In genomic region chr9:112132356-112132755, GRCh38 we compare ENCODE assay signal across 23 cellular contexts.
"Had no signal": no experiment of that assay in that cellular context is flagged by ENCODE, and none has a peak within 500 bp of the region (broad histone marks: within the 10 kb centered on the region; RNA-seq: fewer than 3 reads in every experiment).

No MANE protein-coding gene starts in this region.

- H3K36me3 ChIP-seq: prostate gland, right atrium auricular region had no signal

- DNase-seq: activated CD4-positive, alpha-beta T cell treated with anti-CD3 and anti-CD28 coated beads, Interleukin-2, amount 50 U/mL, for 48 hours; activated effector memory CD4-positive, alpha-beta T cell treated with Interleukin-2 at 50 U/mL for 16 hours; activated naive CD4-positive, alpha-beta T cell treated with anti-CD3 and anti-CD28 coated beads for 36 hours; activated naive CD8-positive, alpha-beta T cell treated with anti-CD3 and anti-CD28 coated beads, Interleukin-2, amount 10 ng/mL, durations not matched to agents 7 days and 5 days; activated T-cell treated with anti-CD3 and anti-CD28 coated beads, Interleukin-2, amount 50 U/mL, for 72 hours; aorta; endodermal cell; left ventricle myocardium inferior; mammary epithelial cell; stimulated activated CD4-positive, alpha-beta T cell treated with anti-CD3 and anti-CD28 coated beads, Interleukin-12 subunit alpha, Interleukin-12 subunit beta, amount 100 ng/mL, for 4 hours; stimulated activated CD4-positive, alpha-beta T cell treated with anti-CD3 and anti-CD28 coated beads, Interleukin-2, amount 100 ng/mL, for 24 hours; stimulated activated naive CD8-positive, alpha-beta T cell treated with anti-CD3 and anti-CD28 coated beads, Interleukin-15, amount 100 ng/mL, for 72 hours; T1000; tibial artery had no signal

- H3K4me3 ChIP-seq: coronary artery, left ventricle myocardium inferior, prostate gland, right atrium auricular region, tibial artery had no signal

- H3K27ac ChIP-seq: coronary artery, foreskin keratinocyte, left ventricle myocardium inferior, prostate gland, right atrium auricular region, tibial artery had no signal

- H3K27me3 Mint-ChIP-seq: activated naive CD8-positive, alpha-beta T cell treated with anti-CD3 and anti-CD28 coated beads, Interleukin-2, amount 10 ng/mL, durations not matched to agents 7 days and 5 days; central memory CD8-positive, alpha-beta T cell; natural killer cell treated with Interleukin-12 subunit alpha and Interleukin-12 subunit beta and Interleukin-15 and Interleukin-18, amount 100 ng/mL, for 72 hours; stimulated activated naive CD8-positive, alpha-beta T cell treated with anti-CD3 and anti-CD28 coated beads, Interleukin-15, amount 100 ng/mL, for 72 hours had no signal

- H3K4me1 ChIP-seq: left ventricle myocardium inferior, prostate gland, right atrium auricular region, tibial artery had no signal

- H3K4me3 Mint-ChIP-seq: activated naive CD4-positive, alpha-beta T cell treated with anti-CD3 and anti-CD28 coated beads for 36 hours; activated naive CD8-positive, alpha-beta T cell treated with anti-CD3 and anti-CD28 coated beads, Interleukin-2, amount 10 ng/mL, durations not matched to agents 7 days and 5 days; activated T-cell treated with anti-CD3 and anti-CD28 coated beads, Interleukin-2, amount 50 U/mL, for 72 hours; central memory CD8-positive, alpha-beta T cell; endodermal cell; natural killer cell treated with Interleukin-12 subunit alpha and Interleukin-12 subunit beta and Interleukin-15 and Interleukin-18, amount 100 ng/mL, for 72 hours; stimulated activated effector memory CD8-positive, alpha-beta T cell treated with anti-CD3 and anti-CD28 coated beads, Interleukin-12 subunit alpha, Interleukin-12 subunit beta, amount 100 ng/mL, for 72 hours; stimulated activated naive CD8-positive, alpha-beta T cell treated with anti-CD3 and anti-CD28 coated beads, Interleukin-15, amount 100 ng/mL, for 72 hours; T-helper 1 cell treated with Interleukin-12 subunit alpha and Interleukin-12 subunit beta and Interleukin-4 antibody, amounts not matched to agents 30 μg/mL and 1 μg/mL, for 36 hours; WTC11 had no signal

- H3K9me3 ChIP-seq: prostate gland had no signal

- H3K27ac Mint-ChIP-seq: activated naive CD4-positive, alpha-beta T cell treated with anti-CD3 and anti-CD28 coated beads for 36 hours; activated naive CD8-positive, alpha-beta T cell treated with anti-CD3 and anti-CD28 coated beads, Interleukin-2, amount 10 ng/mL, durations not matched to agents 7 days and 5 days; activated T-cell treated with anti-CD3 and anti-CD28 coated beads, Interleukin-2, amount 50 U/mL, for 72 hours; endodermal cell; natural killer cell treated with Interleukin-12 subunit alpha and Interleukin-12 subunit beta and Interleukin-15 and Interleukin-18, amount 100 ng/mL, for 72 hours; stimulated activated effector memory CD8-positive, alpha-beta T cell treated with anti-CD3 and anti-CD28 coated beads, Interleukin-12 subunit alpha, Interleukin-12 subunit beta, amount 100 ng/mL, for 72 hours; T-helper 1 cell treated with Interleukin-12 subunit alpha and Interleukin-12 subunit beta and Interleukin-4 antibody, amounts not matched to agents 30 μg/mL and 1 μg/mL, for 36 hours; WTC11 had no signal

- H3K27me3 ChIP-seq: foreskin keratinocyte, right atrium auricular region, tibial artery had no signal

- H3K36me3 Mint-ChIP-seq: stimulated activated effector memory CD8-positive, alpha-beta T cell treated with anti-CD3 and anti-CD28 coated beads, Interleukin-12 subunit alpha, Interleukin-12 subunit beta, amount 100 ng/mL, for 72 hours had no signal

- H3K9me3 Mint-ChIP-seq: central memory CD8-positive, alpha-beta T cell; natural killer cell treated with Interleukin-12 subunit alpha and Interleukin-12 subunit beta and Interleukin-15 and Interleukin-18, amount 100 ng/mL, for 72 hours; stimulated activated effector memory CD8-positive, alpha-beta T cell treated with anti-CD3 and anti-CD28 coated beads, Interleukin-12 subunit alpha, Interleukin-12 subunit beta, amount 100 ng/mL, for 72 hours had no signal

- H3K4me1 Mint-ChIP-seq: endodermal cell; stimulated activated effector memory CD8-positive, alpha-beta T cell treated with anti-CD3 and anti-CD28 coated beads, Interleukin-12 subunit alpha, Interleukin-12 subunit beta, amount 100 ng/mL, for 72 hours; stimulated activated naive CD8-positive, alpha-beta T cell treated with anti-CD3 and anti-CD28 coated beads, Interleukin-15, amount 100 ng/mL, for 72 hours had no signal
